Comparison of ENCODE assay signal across 21 cellular contexts in the genomic region with DNA sequence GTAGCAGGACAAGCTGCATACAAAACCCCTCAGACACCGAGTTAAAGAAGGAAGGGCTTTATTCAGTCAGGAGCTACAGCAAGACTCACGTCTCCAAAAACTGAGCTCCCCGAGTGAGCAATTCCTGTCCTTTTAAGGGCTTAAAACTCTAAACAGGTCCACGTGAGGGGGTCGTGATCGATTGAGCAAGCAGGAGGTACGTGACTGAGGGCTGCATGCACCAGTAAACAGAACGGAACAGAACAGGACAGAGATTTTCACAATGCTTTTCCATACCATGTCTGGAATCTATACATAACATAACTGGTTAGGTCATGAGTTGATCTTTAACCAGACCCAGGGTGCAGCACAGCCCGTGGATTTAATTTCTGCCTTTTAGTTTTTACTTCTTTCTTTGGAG. TPM values are rescaled to one million over a fixed set of nuclear protein-coding genes. Genes with fewer than 3 reads are reported as not detected.
DNase-seq lines count a peak whose midpoint lies in the region; ATAC-seq, FAIRE-seq and TF ChIP-seq lines count a peak whose summit lies in the region.
"Had no signal": no experiment of that assay in that cellular context is flagged by ENCODE, and none has a peak within 500 bp of the region (broad histone marks: within the 10 kb centered on the region; RNA-seq: fewer than 3 reads in every experiment).

No MANE protein-coding gene starts in this region.

- SMC1A ChIA-PET in GM12878 (lab: Charles Lee; ENCODE audit: uncharacterized antibody, unreplicated experiment), result no interaction called here

- DNase-seq in Caco-2 (no peak), Calu3 (no peak), GM12878 (ENCODE audit: low read depth, low spot score) (no peak), tibial nerve (ENCODE audit: low spot score in 2 of 2) (no peak)
- no peak for DNase-seq in stimulated activated effector memory CD8-positive, alpha-beta T cell treated with anti-CD3 and anti-CD28 coated beads, Interleukin-12 subunit alpha, Interleukin-12 subunit beta, amount 100 ng/mL, for 72 hours (ENCODE audit: low spot score in 2 of 2)
- DNase-seq: C1 segment of cervical spinal cord; CD4-positive, alpha-beta memory T cell; COR-L47; DMS 273 treated with DMSO at 0.1 percent for 48 hours; DMS79; EL; GDM1; GM23248; H7; HCEC 1CT had no signal

- H3K36me3 Mint-ChIP-seq in Caco-2 (ENCODE audit: insufficient read depth, unreplicated experiment), result no peaks in the 10 kb centered on the region
- no peaks in the 10 kb centered on the region for H3K36me3 Mint-ChIP-seq in Calu3 (ENCODE audit: insufficient read depth, unreplicated experiment)
- peaks cover 4% of the 10 kb centered on the region for H3K36me3 Mint-ChIP-seq in stimulated activated effector memory CD8-positive, alpha-beta T cell treated with anti-CD3 and anti-CD28 coated beads, Interleukin-12 subunit alpha, Interleukin-12 subunit beta, amount 100 ng/mL, for 72 hours

- H3K27ac ChIP-seq in GM12878 (ENCODE audit: control insufficient read depth, insufficient read depth), result no peak overlapping the region
- peak overlapping the region; percentile 10 for H3K27ac ChIP-seq in neutrophil
- no peak overlapping the region for H3K27ac ChIP-seq in tibial nerve
- H3K27ac ChIP-seq: GM23248 had no signal

- FAIRE-seq in GM12878 (lab: Jason Lieb, UNC), result no peak
- FAIRE-seq: D721Med, GM12891, GM18507, H1 had no signal

- H3K4me3 ChIP-seq in Caco-2 (ENCODE audit: low read depth, low read length), result no peak overlapping the region
- H3K4me3 ChIP-seq in GM12878, result no peak overlapping the region
- H3K4me3 ChIP-seq in neutrophil (ENCODE audit: low read depth in 1 of 2, low read length in 1 of 2), result no peak overlapping the region
- no peak overlapping the region for H3K4me3 ChIP-seq in tibial nerve
- H3K4me3 ChIP-seq: GM23248 had no signal

- RAD21 ChIA-PET in GM12878 (lab: Charles Lee; ENCODE audit: unreplicated experiment), result interaction anchor here (0.6 to 1.2 kb wide), 2 partner anchors 74 to 82 kb away, joined by 3 read pairs; a partner anchor contains a TSS

- H4K20me1 ChIP-seq in GM12878 (ENCODE audit: control insufficient read depth, insufficient read depth), result no peaks in the 10 kb centered on the region

- H3K27me3 Mint-ChIP-seq in Caco-2 (ENCODE audit: insufficient read depth, unreplicated experiment) (peaks cover 11% of the 10 kb centered on the region), Calu3 (ENCODE audit: unreplicated experiment) (no peaks in the 10 kb centered on the region)

- H3K9me3 ChIP-seq in Caco-2, result no peaks in the 10 kb centered on the region
- peaks cover 4% of the 10 kb centered on the region; the same call in 1 of the 3 replicates for H3K9me3 ChIP-seq in GM12878 (replicated peaks; ENCODE audit: control insufficient read depth, insufficient read depth, low read length)
- H3K9me3 ChIP-seq in neutrophil, result no peaks in the 10 kb centered on the region
- peaks cover 0 to 17% (median 0%) of the 10 kb centered on the region in 4 donors for H3K9me3 ChIP-seq in tibial nerve

- ATAC-seq in GM12878, result peak; percentile 49
- no peak for ATAC-seq in stimulated activated effector memory CD8-positive, alpha-beta T cell treated with anti-CD3 and anti-CD28 coated beads, Interleukin-12 subunit alpha, Interleukin-12 subunit beta, amount 100 ng/mL, for 72 hours

- no peaks in the 10 kb centered on the region for H3K9me3 Mint-ChIP-seq in Caco-2 (ENCODE audit: unreplicated experiment)
- peaks cover 7% of the 10 kb centered on the region for H3K9me3 Mint-ChIP-seq in Calu3 (ENCODE audit: low read depth, unreplicated experiment)
- no peaks in the 10 kb centered on the region for H3K9me3 Mint-ChIP-seq in stimulated activated effector memory CD8-positive, alpha-beta T cell treated with anti-CD3 and anti-CD28 coated beads, Interleukin-12 subunit alpha, Interleukin-12 subunit beta, amount 100 ng/mL, for 72 hours

- peak overlapping the region; percentile 33 for H3K4me3 Mint-ChIP-seq in Caco-2 (ENCODE audit: unreplicated experiment)
- peak overlapping the region; percentile 56 for H3K4me3 Mint-ChIP-seq in Calu3 (ENCODE audit: low read depth, unreplicated experiment)
- no peak overlapping the region for H3K4me3 Mint-ChIP-seq in stimulated activated effector memory CD8-positive, alpha-beta T cell treated with anti-CD3 and anti-CD28 coated beads, Interleukin-12 subunit alpha, Interleukin-12 subunit beta, amount 100 ng/mL, for 72 hours
- H3K4me3 Mint-ChIP-seq: CD4-positive, alpha-beta memory T cell had no signal

- CTCF ChIA-PET in Caco-2 (lab: Charles Lee), result no interaction called here
- CTCF ChIA-PET in Calu3 (lab: Charles Lee), result interaction anchor here (0.9 to 1.3 kb wide), 3 partner anchors 13 to 127 kb away, joined by 3 to 7 read pairs (median 5); no protein-coding TSS in a partner anchor
- CTCF ChIA-PET in GM12878 (lab: Yijun Ruan, JAX), result interaction anchor here (1.6 kb wide), 2 partner anchors 11 to 48 kb away, joined by 3 to 4 read pairs; no protein-coding TSS in a partner anchor

- TF ChIP-seq POLR2A in GM12878 (IDR thresholded peaks at IDR 0.05; ENCODE audit: low read depth, low read length) (no peak), tibial nerve (IDR thresholded peaks at IDR 0.05) (no peak)

- intact Hi-C loops in Caco-2 (cut with micrococcal nuclease; ENCODE audit: unreplicated experiment) (no loop called here), Calu3 (cut with micrococcal nuclease; ENCODE audit: unreplicated experiment) (no loop called here), GM12878 (cut with micrococcal nuclease; ENCODE audit: unreplicated experiment) (loop anchor here (5.0 kb wide), 1 partner anchor 83 kb away; a partner anchor contains a TSS)

- H3K27ac Mint-ChIP-seq in Caco-2 (ENCODE audit: unreplicated experiment) (no peak overlapping the region), Calu3 (ENCODE audit: unreplicated experiment) (peak overlapping the region; percentile 5)
- no peak overlapping the region for H3K27ac Mint-ChIP-seq in stimulated activated effector memory CD8-positive, alpha-beta T cell treated with anti-CD3 and anti-CD28 coated beads, Interleukin-12 subunit alpha, Interleukin-12 subunit beta, amount 100 ng/mL, for 72 hours

- TF ChIP-seq RAD21 in GM12878 (IDR thresholded peaks at IDR 0.05; ENCODE audit: insufficient read depth, low read depth, low read length), result no peak

- POLR2A ChIA-PET in Caco-2 (lab: Charles Lee) (no interaction called here), GM12878 (lab: Charles Lee) (no interaction called here)

- no peaks in the 10 kb centered on the region for H3K79me2 ChIP-seq in GM12878 (ENCODE audit: control insufficient read depth, insufficient read depth, low read length)

- H3K27me3 ChIP-seq in Caco-2 (replicated peaks; ENCODE audit: control insufficient read depth, insufficient read depth, low read length) (no peaks in the 10 kb centered on the region), GM12878 (replicated peaks in 1 of 2; ENCODE audit: control insufficient read depth in 2 of 2, insufficient read depth in 2 of 2, low read length in 1 of 2) (no peaks in the 10 kb centered on the region), neutrophil (no peaks in the 10 kb centered on the region), tibial nerve (no peaks in the 10 kb centered on the region)

- WGBS in GM12878 (ENCODE audit: insufficient coverage, insufficient replicate concordance, low lambda C conversion rate, missing lambda C conversion rate), result 61% methylated on average over 9 of the region's 9 CpGs
- 81 to 86% methylated on average over 9 of the region's 9 CpGs for WGBS in tibial nerve, 2 donors

- H3K36me3 ChIP-seq in Caco-2 (ENCODE audit: control insufficient read depth, insufficient read depth, low read length), result no peaks in the 10 kb centered on the region
- no peaks in the 10 kb centered on the region for H3K36me3 ChIP-seq in GM12878 (ENCODE audit: control insufficient read depth in 2 of 2, insufficient read depth in 2 of 2, low read length in 1 of 2)
- peaks cover 60% of the 10 kb centered on the region for H3K36me3 ChIP-seq in neutrophil
- no peaks in the 10 kb centered on the region for H3K36me3 ChIP-seq in tibial nerve

- no peak overlapping the region for H2AFZ ChIP-seq in GM12878 (ENCODE audit: control insufficient read depth, low read depth, low read length)
- H2AFZ ChIP-seq: GM23248 had no signal

- H3K9ac ChIP-seq in GM12878 (ENCODE audit: control insufficient read depth, insufficient read depth, low read length), result no peak overlapping the region
- H3K9ac ChIP-seq: GM23248 had no signal

- H3K4me1 Mint-ChIP-seq in Caco-2 (ENCODE audit: low read depth, unreplicated experiment) (no peaks in the 10 kb centered on the region), Calu3 (ENCODE audit: low read depth, unreplicated experiment) (peaks cover 10% of the 10 kb centered on the region)
- peaks cover 27% of the 10 kb centered on the region for H3K4me1 Mint-ChIP-seq in stimulated activated effector memory CD8-positive, alpha-beta T cell treated with anti-CD3 and anti-CD28 coated beads, Interleukin-12 subunit alpha, Interleukin-12 subunit beta, amount 100 ng/mL, for 72 hours

- BruUV-seq in Caco-2 (replicated peaks; lab: Mats Ljungman, UMichigan) (no TSS peak), Calu3 (replicated peaks; lab: Mats Ljungman, UMichigan) (no TSS peak), GM12878 (replicated peaks; lab: Mats Ljungman, UMichigan) (no TSS peak)

- in situ Hi-C loops in GM12878 (cut with MboI), result no loop called here

- TF ChIP-seq EP300 in GM12878 (IDR thresholded peaks at IDR 0.05; ENCODE audit: borderline replicate concordance in 1 of 2, control insufficient read depth in 1 of 2, low read depth in 2 of 2, low read length in 2 of 2), result no peak
- no peak for TF ChIP-seq EP300 in tibial nerve (IDR thresholded peaks at IDR 0.05)

- H3K4me1 ChIP-seq in Caco-2 (no peaks in the 10 kb centered on the region), GM12878 (ENCODE audit: control insufficient read depth, insufficient read depth, low read length) (peaks cover 18% of the 10 kb centered on the region), neutrophil (ENCODE audit: control insufficient read depth in 1 of 2, insufficient read depth in 1 of 2, low read depth in 1 of 2, low read length in 1 of 2) (peaks cover 4 to 5% of the 10 kb centered on the region in 2 experiments), tibial nerve (no peaks in the 10 kb centered on the region)

- H3K4me2 ChIP-seq in GM12878 (ENCODE audit: control insufficient read depth, insufficient read depth), result no peak overlapping the region

- TF ChIP-seq CTCF in Caco-2 (IDR thresholded peaks at IDR 0.05; ENCODE audit: insufficient read depth in 1 of 2, low read depth in 1 of 2, low read length in 1 of 2, severe bottlenecking in 1 of 2, unreplicated experiment in 1 of 2), result no peak
- TF ChIP-seq CTCF in Calu3 (IDR thresholded peaks at IDR 0.05; ENCODE audit: unreplicated experiment), result no peak
- no peak for TF ChIP-seq CTCF in GM12878 (IDR thresholded peaks at IDR 0.05 in 2 of 3, conservative IDR thresholded peaks at IDR 0.05 in 1 of 3; ENCODE audit: control insufficient read depth in 2 of 3, extremely low read depth in 1 of 3, insufficient read depth in 1 of 3, low read depth in 3 of 3, low read length in 3 of 3)
- no peak for TF ChIP-seq CTCF in neutrophil (IDR thresholded peaks at IDR 0.05)
- TF ChIP-seq CTCF in tibial nerve (IDR thresholded peaks at IDR 0.05), result no peak

RNA-seq across cellular contexts. Expression of a gene that starts 25.2 kb away (rescaled TPM):
- total RNA-seq in Caco-2 (2022), result 0.19 TPM in 1 of 2 replicates, not detected in the other
- 2.1 and 3.1 TPM in 2 replicates for total RNA-seq in Calu3 (2022)
- total RNA-seq in GM12878 (2013; cell fraction: nucleolus; rRNA removed), result 6.8 and 13.2 TPM in 2 replicates
- 17.8 and 19.9 TPM in 2 replicates for total RNA-seq in GM12878 (2014; rRNA removed)
- total RNA-seq in GM12878 (2014; rRNA removed; fragmentation: Illumina TruSeq; extraction: Trizol), result 9.1 and 9.8 TPM in 2 replicates
- 18.3 and 19.0 TPM in 2 replicates for total RNA-seq in GM12878 (2021)
- polyA plus RNA-seq in GM12878 (2011; ENCODE audit: low read depth), result 1.3 TPM
- 3.1 and 7.5 TPM in 2 replicates for polyA plus RNA-seq in GM12878 (2011; rRNA removed)
- polyA plus RNA-seq in GM12878 (2011; cell fraction: cytosol; rRNA removed), result 11.7 and 12.4 TPM in 2 replicates
- polyA plus RNA-seq in GM12878 (2011; cell fraction: nucleus; rRNA removed), result 34.7 and 36.1 TPM in 2 replicates
- polyA plus RNA-seq in GM12878 (2012), result 3.6 and 3.9 TPM in 2 replicates
- 7.3 and 14.2 TPM in 2 replicates for polyA plus RNA-seq in GM12878 (2014; fragmentation: Illumina TruSeq; extraction: Trizol)
- 1 to 10 TPM in 1 of 2 experiments, under 1 TPM in 1; 0.97 to 1.6 TPM for polyA plus RNA-seq in GM12878 (2014; fragmentation: Nextera tagmentation; extraction: Ambion mirVana)
- 13.4 and 16.6 TPM in 2 replicates for polyA plus RNA-seq in GM12878 (2014; rRNA removed)
- 1 to 10 TPM; 3.8 to 4.4 TPM for polyA plus RNA-seq in GM12878 (2016; fragmentation: Nextera tagmentation; extraction: Ambion mirVana)
- 10.2 and 10.3 TPM in 2 replicates for polyA minus RNA-seq in GM12878 (2011; rRNA and poly(A)+ RNA removed)
- 3.1 and 5.0 TPM in 2 replicates for polyA minus RNA-seq in GM12878 (2011; cell fraction: cytosol; rRNA and poly(A)+ RNA removed)
- 7.1 and 10.6 TPM in 2 replicates for polyA minus RNA-seq in GM12878 (2011; cell fraction: nucleus; rRNA and poly(A)+ RNA removed)
- total RNA-seq in tibial nerve, result 10 to 100 TPM; 10.9 to 31.0 (median 27.1) TPM
- total RNA-seq: GM23248, H7 had no signal
- polyA plus RNA-seq: BJ, GM23248 had no signal
